28 cellular contexts compared by ENCODE assay signal in genomic region chr2:46413111-46413510, GRCh38.
"Had no signal": no experiment of that assay in that cellular context is flagged by ENCODE, and none has a peak within 500 bp of the region (broad histone marks: within the 10 kb centered on the region; RNA-seq: fewer than 3 reads in every experiment).

No MANE protein-coding gene starts in this region.

- H3K4me3 ChIP-seq: dorsolateral prefrontal cortex, gastrocnemius medialis, heart left ventricle, hepatocyte, lung, mucosa of descending colon, prostate gland, right atrium auricular region, sigmoid colon, stomach, thyroid gland had no signal

- DNase-seq: dorsolateral prefrontal cortex; effector CD4-positive, alpha-beta T cell; foreskin fibroblast; gastrocnemius medialis; heart left ventricle; kidney; mesenchymal stem cell; mucosa of descending colon; naive B cell; sigmoid colon; stimulated activated CD4-positive, alpha-beta T cell treated with anti-CD3 and anti-CD28 coated beads, Interleukin-2, amount 100 ng/mL, for 24 hours; stimulated activated CD4-positive, alpha-beta T cell treated with anti-CD3 and anti-CD28 coated beads, Interleukin-4, amount 100 ng/mL, for 24 hours; stimulated activated naive CD4-positive, alpha-beta T cell treated with Interleukin-2 at 50 U/mL for 16 hours; stomach; thyroid gland had no signal

- H3K9me3 ChIP-seq: gastrocnemius medialis, neutrophil, prostate gland, thyroid gland had no signal

- H3K27me3 Mint-ChIP-seq: type B pancreatic cell had no signal

- H3K4me1 Mint-ChIP-seq: naive B cell; neural crest cell; stimulated activated effector memory CD8-positive, alpha-beta T cell treated with anti-CD3 and anti-CD28 coated beads, Interleukin-12 subunit alpha, Interleukin-12 subunit beta, amount 100 ng/mL, for 72 hours had no signal

- H3K4me3 Mint-ChIP-seq: mesothelial cell of epicardium; naive B cell; natural killer cell treated with Interleukin-12 subunit alpha and Interleukin-12 subunit beta and Interleukin-15 and Interleukin-18, amount 100 ng/mL, for 72 hours; neural crest cell; stimulated activated effector memory CD8-positive, alpha-beta T cell treated with anti-CD3 and anti-CD28 coated beads, Interleukin-12 subunit alpha, Interleukin-12 subunit beta, amount 100 ng/mL, for 72 hours; type B pancreatic cell had no signal

- H3K27ac ChIP-seq: dorsolateral prefrontal cortex, epithelial cell of prostate, gastrocnemius medialis, heart left ventricle, hepatocyte, neutrophil, prostate gland, right atrium auricular region, sigmoid colon, stomach, thyroid gland had no signal

- ATAC-seq: esophagus mucosa; gastrocnemius medialis; heart left ventricle; left lobe of liver; mucosa of descending colon; natural killer cell treated with Interleukin-12 subunit alpha and Interleukin-12 subunit beta and Interleukin-15 and Interleukin-18, amount 100 ng/mL, for 72 hours; stimulated activated effector memory CD8-positive, alpha-beta T cell treated with anti-CD3 and anti-CD28 coated beads, Interleukin-12 subunit alpha, Interleukin-12 subunit beta, amount 100 ng/mL, for 72 hours had no signal

- H2AFZ ChIP-seq: hepatocyte had no signal

- H3K36me3 Mint-ChIP-seq: stimulated activated effector memory CD8-positive, alpha-beta T cell treated with anti-CD3 and anti-CD28 coated beads, Interleukin-12 subunit alpha, Interleukin-12 subunit beta, amount 100 ng/mL, for 72 hours had no signal

- H3K27ac Mint-ChIP-seq: mesothelial cell of epicardium; naive B cell; natural killer cell treated with Interleukin-12 subunit alpha and Interleukin-12 subunit beta and Interleukin-15 and Interleukin-18, amount 100 ng/mL, for 72 hours; stimulated activated effector memory CD8-positive, alpha-beta T cell treated with anti-CD3 and anti-CD28 coated beads, Interleukin-12 subunit alpha, Interleukin-12 subunit beta, amount 100 ng/mL, for 72 hours; type B pancreatic cell had no signal

- H3K36me3 ChIP-seq: gastrocnemius medialis, heart left ventricle, neutrophil, prostate gland, right atrium auricular region, sigmoid colon, stomach, thyroid gland had no signal

- H3K79me2 ChIP-seq: hepatocyte had no signal

- H3K27me3 ChIP-seq: dorsolateral prefrontal cortex, gastrocnemius medialis, heart left ventricle, hepatocyte, neutrophil, right atrium auricular region, sigmoid colon, stomach, thyroid gland had no signal

- H3K4me2 ChIP-seq: hepatocyte had no signal
